ENCODE assay signal across 1 cellular context in the genomic region with DNA sequence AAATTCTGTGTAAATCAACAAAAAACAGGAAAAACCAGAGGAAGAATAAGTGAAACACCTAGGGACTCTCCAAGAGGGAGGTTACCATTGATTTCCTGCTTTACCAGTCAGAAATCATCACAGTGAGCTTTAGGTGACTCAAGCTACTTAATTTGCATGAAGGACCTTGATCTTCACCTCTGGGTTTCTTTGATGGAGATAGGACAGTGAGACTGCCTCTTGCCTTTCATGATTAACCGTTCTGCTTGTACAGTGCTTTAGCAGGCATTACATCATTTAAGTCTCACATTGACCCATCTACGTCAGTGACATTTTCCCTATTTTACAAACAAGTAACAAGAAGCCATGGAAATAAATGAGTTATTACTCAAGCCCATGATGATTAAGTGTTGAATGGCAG.
TF ChIP-seq lines count a peak whose summit lies in the region.

No MANE protein-coding gene starts in this region.

TF ChIP-seq in SK-N-SH treated with all-trans-retinoic acid at 6 μM for 48 hours, 23 proteins besides CTCF, POLR2A, EP300 and RAD21 (continued from another document):
- TF ChIP-seq CSRNP3 (CRISPR knock-in tag; IDR thresholded peaks at IDR 0.05), result no peak
- TF ChIP-seq OSR1 (CRISPR knock-in tag; IDR thresholded peaks at IDR 0.05), result no peak
- no peak for TF ChIP-seq BACH2 (CRISPR knock-in tag; IDR thresholded peaks at IDR 0.05; ENCODE audit: borderline replicate concordance)
- no peak for TF ChIP-seq PATZ1 (CRISPR knock-in tag; IDR thresholded peaks at IDR 0.05; ENCODE audit: borderline replicate concordance)
- TF ChIP-seq ESRRG (CRISPR knock-in tag; IDR thresholded peaks at IDR 0.05), result no peak
- TF ChIP-seq ZNF70 (CRISPR knock-in tag; IDR thresholded peaks at IDR 0.05), result no peak
- no peak for TF ChIP-seq ZNF565 (CRISPR knock-in tag; conservative IDR thresholded peaks at IDR 0.05; ENCODE audit: low read depth)
